ENCODE assay signal across 1 cellular context in genomic region chr16:4659363-4660353, GRCh38.
A peak's percentile ranks its signal among the peaks of the same experiment; 100 is the strongest.
TF ChIP-seq lines count a peak whose summit lies in the region.

No MANE protein-coding gene starts in this region.

TF ChIP-seq in HepG2, 621 proteins besides CTCF, POLR2A, EP300 and RAD21:
- peak; percentile 35 for TF ChIP-seq AGO2 (optimal IDR thresholded peaks at IDR 0.05; ENCODE audit: low read depth, low read length)
- TF ChIP-seq MYC (CRISPR knock-in tag; IDR thresholded peaks at IDR 0.05; ENCODE audit: borderline replicate concordance), result no peak
- TF ChIP-seq MEF2D (CRISPR knock-in tag; IDR thresholded peaks at IDR 0.05), result no peak
- no peak for TF ChIP-seq ZNF329 (CRISPR knock-in tag; IDR thresholded peaks at IDR 0.05; ENCODE audit: low read depth)
- no peak for TF ChIP-seq ZNF354B (CRISPR knock-in tag; IDR thresholded peaks at IDR 0.05)
- no peak for TF ChIP-seq RXRA (CRISPR knock-in tag; IDR thresholded peaks at IDR 0.05)
- no peak for TF ChIP-seq RNF219 (CRISPR knock-in tag; IDR thresholded peaks at IDR 0.05)
- TF ChIP-seq, protein P1, sequence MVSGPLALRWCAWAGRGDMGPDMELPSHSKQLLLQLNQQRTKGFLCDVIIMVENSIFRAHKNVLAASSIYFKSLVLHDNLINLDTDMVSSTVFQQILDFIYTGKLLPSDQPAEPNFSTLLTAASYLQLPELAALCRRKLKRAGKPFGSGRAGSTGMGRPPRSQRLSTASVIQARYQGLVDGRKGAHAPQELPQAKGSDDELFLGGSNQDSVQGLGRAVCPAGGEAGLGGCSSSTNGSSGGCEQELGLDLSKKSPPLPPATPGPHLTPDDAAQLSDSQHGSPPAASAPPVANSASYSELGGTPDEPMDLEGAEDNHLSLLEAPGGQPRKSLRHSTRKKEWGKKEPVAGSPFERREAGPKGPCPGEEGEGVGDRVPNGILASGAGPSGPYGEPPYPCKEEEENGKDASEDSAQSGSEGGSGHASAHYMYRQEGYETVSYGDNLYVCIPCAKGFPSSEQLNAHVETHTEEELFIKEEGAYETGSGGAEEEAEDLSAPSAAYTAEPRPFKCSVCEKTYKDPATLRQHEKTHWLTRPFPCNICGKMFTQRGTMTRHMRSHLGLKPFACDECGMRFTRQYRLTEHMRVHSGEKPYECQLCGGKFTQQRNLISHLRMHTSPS (CRISPR knock-in tag; IDR thresholded peaks at IDR 0.05; ENCODE audit: low read depth), result 0 out of 2 replicates have a peak, but pooled peaks have one; percentile 5
- no peak for TF ChIP-seq ZBTB38 (CRISPR knock-in tag; IDR thresholded peaks at IDR 0.05)
- TF ChIP-seq JUNB (CRISPR knock-in tag; IDR thresholded peaks at IDR 0.05; ENCODE audit: borderline replicate concordance), result no peak
